In the genomic region with DNA sequence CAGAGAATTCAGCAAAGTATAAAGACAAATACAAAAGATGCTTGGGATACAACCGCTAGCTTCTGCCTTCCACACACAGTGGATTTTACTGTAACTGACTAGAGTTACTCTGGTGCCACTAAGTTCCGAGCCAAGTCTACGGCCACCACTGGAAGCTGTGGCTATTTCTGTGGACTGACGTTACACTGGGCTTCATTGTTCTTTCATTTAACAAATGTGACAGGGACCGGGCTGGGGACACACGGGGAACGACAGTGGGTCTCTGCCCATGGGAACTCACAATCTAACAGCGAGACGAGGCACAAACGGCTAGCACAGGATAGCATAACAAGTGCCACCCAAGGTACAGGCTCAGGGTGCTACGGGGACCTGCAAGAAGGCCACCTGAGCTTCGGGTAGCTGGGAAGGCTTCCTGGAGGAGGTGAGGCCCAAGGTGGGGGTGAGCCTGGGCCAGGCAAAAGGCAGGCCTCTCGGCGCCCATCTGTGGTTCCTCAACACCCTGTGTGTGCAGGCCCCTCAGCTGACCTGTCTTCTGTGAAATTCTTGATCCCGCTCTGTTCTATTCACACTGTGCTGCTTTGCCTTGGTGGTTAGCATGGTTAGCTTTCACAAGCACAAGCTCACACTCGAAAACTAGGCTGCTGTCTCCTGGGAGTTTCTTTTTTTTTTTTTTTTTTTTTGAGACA, we compare ENCODE assay signal across 17 cellular contexts. TPM values are rescaled to one million over a fixed set of nuclear protein-coding genes. Genes with fewer than 3 reads are reported as not detected.
A peak's percentile ranks its signal among the peaks of the same experiment; 100 is the strongest.
DNase-seq lines count a peak whose midpoint lies in the region; ATAC-seq, FAIRE-seq and TF ChIP-seq lines count a peak whose summit lies in the region.
"Had no signal": no experiment of that assay in that cellular context is flagged by ENCODE, and none has a peak within 500 bp of the region (broad histone marks: within the 10 kb centered on the region; RNA-seq: fewer than 3 reads in every experiment).

No MANE protein-coding gene starts in this region.

- no peak for FAIRE-seq in GM12891 (lab: Jason Lieb, UNC)
- FAIRE-seq: keratinocyte had no signal

- peaks cover 66% of the 10 kb centered on the region for H3K36me3 ChIP-seq in BLaER1
- H3K36me3 ChIP-seq: prostate gland had no signal

- H3K4me2 ChIP-seq in BLaER1: peak overlapping the region; percentile 66

- H3K36me3 Mint-ChIP-seq in activated B cell treated with CpG ODN at 0.5 μM for 24 hours (ENCODE audit: low read depth) (peaks cover 39% of the 10 kb centered on the region), memory B cell (peaks cover 6% of the 10 kb centered on the region)

- peak overlapping the region; percentile 58 for H3K4me3 Mint-ChIP-seq in activated B cell treated with CpG ODN at 0.5 μM for 24 hours
- peak overlapping the region; percentile 37 for H3K4me3 Mint-ChIP-seq in memory B cell

- peaks cover 77% of the 10 kb centered on the region for H4K20me1 ChIP-seq in BLaER1

- CTCF ChIA-PET in activated B cell treated with CpG ODN at 0.5 μM for 24 hours (lab: Charles Lee): interaction anchor here (4.6 kb wide), 1 partner anchor 10 kb away, joined by 16 read pairs; no protein-coding TSS in a partner anchor

- no peak overlapping the region for H3K27ac ChIP-seq in BLaER1
- H3K27ac ChIP-seq: prostate gland had no signal

- TF ChIP-seq POLR2A in GM12891 (IDR thresholded peaks at IDR 0.05; ENCODE audit: low read depth, low read length): no peak

- H3K27me3 Mint-ChIP-seq in activated B cell treated with CpG ODN at 0.5 μM for 24 hours: no peaks in the 10 kb centered on the region
- H3K27me3 Mint-ChIP-seq in memory B cell: no peaks in the 10 kb centered on the region

- H3K9ac ChIP-seq in BLaER1: no peak overlapping the region

- ATAC-seq in GM18873 (IDR thresholded peaks at IDR 0.05; ENCODE audit: low FRiP score, unreplicated experiment) (peak; percentile 28), activated B cell treated with CpG ODN at 0.5 μM for 24 hours (ENCODE audit: low read depth) (peak; percentile 18), memory B cell (ENCODE audit: low read depth) (no peak), HG03025 (IDR thresholded peaks at IDR 0.05; ENCODE audit: low FRiP score, unreplicated experiment) (no peak)

- H3K4me1 ChIP-seq in BLaER1: peaks cover 85% of the 10 kb centered on the region
- H3K4me1 ChIP-seq: BE2C, prostate gland had no signal

- POLR2A ChIA-PET in activated B cell treated with CpG ODN at 0.5 μM for 24 hours (lab: Charles Lee): interaction anchor here (0.6 to 14.0 kb wide), 13 partner anchors 10 to 1281 kb away, joined by 3 to 317 read pairs (median 7); a partner anchor contains a TSS

- no peak for DNase-seq in activated B cell treated with CpG ODN at 0.5 μM for 24 hours
- no peak for DNase-seq in memory B cell (ENCODE audit: low spot score in 2 of 2)
- DNase-seq in NCI-H82 treated with DMSO at 0.1 percent for 48 hours (lab: John Stamatoyannopoulos, UW; ENCODE audit: unreplicated experiment): no peak
- DNase-seq in GM12891 (ENCODE audit: insufficient read length, low spot score): no peak
- DNase-seq in DMS153 treated with DMSO at 0.1 percent for 48 hours (lab: John Stamatoyannopoulos, UW; ENCODE audit: unreplicated experiment): no peak
- DNase-seq: activated CD4-positive, alpha-beta T cell treated with anti-CD3 and anti-CD28 coated beads, Interleukin-2, amount 50 U/mL, for 48 hours; BE2C; DMS79; GOT3; NCI-H1930; NCI-H524 treated with DMSO at 0.1 percent for 48 hours; T-helper 2 cell had no signal

- no peak overlapping the region for H3K4me3 ChIP-seq in BLaER1
- H3K4me3 ChIP-seq: prostate gland had no signal

- no peaks in the 10 kb centered on the region for H3K27me3 ChIP-seq in BLaER1
- H3K27me3 ChIP-seq: BE2C had no signal

- H3K9me3 Mint-ChIP-seq in activated B cell treated with CpG ODN at 0.5 μM for 24 hours: no peaks in the 10 kb centered on the region
- H3K9me3 Mint-ChIP-seq in memory B cell: no peaks in the 10 kb centered on the region

- no peaks in the 10 kb centered on the region for H3K9me3 ChIP-seq in BLaER1
- H3K9me3 ChIP-seq: BE2C, prostate gland had no signal

- H3K27ac Mint-ChIP-seq in activated B cell treated with CpG ODN at 0.5 μM for 24 hours (peak overlapping the region; percentile 65), memory B cell (peak overlapping the region; percentile 70)

- peaks cover 72% of the 10 kb centered on the region for H3K4me1 Mint-ChIP-seq in activated B cell treated with CpG ODN at 0.5 μM for 24 hours
- peaks cover 41% of the 10 kb centered on the region for H3K4me1 Mint-ChIP-seq in memory B cell

- no peak for TF ChIP-seq CTCF in activated B cell treated with CpG ODN at 0.5 μM for 24 hours (IDR thresholded peaks at IDR 0.05)

- intact Hi-C loops in activated B cell treated with CpG ODN at 0.5 μM for 24 hours (cut with micrococcal nuclease): no loop called here

TF ChIP-seq in GM12891, 5 proteins besides CTCF, POLR2A, EP300 and RAD21:
- TF ChIP-seq POLR2AphosphoS5 (IDR thresholded peaks at IDR 0.05; ENCODE audit: low read depth, low read length) (no peak), POU2F2 (IDR thresholded peaks at IDR 0.05; ENCODE audit: low read depth, low read length) (no peak), SPI1 (IDR thresholded peaks at IDR 0.05; ENCODE audit: low read depth, low read length) (no peak), TAF1 (IDR thresholded peaks at IDR 0.05; ENCODE audit: low read depth, low read length) (no peak), PAX5 (IDR thresholded peaks at IDR 0.05; ENCODE audit: insufficient read depth, low read length, severe bottlenecking) (no peak)

RNA-seq across cellular contexts. Expression of a gene that starts 10.3 kb away (rescaled TPM):
- 24.0 and 25.5 TPM in 2 replicates for total RNA-seq in activated B cell treated with CpG ODN at 0.5 μM for 24 hours
- 30.1 TPM for polyA plus RNA-seq in GM12891 (2012; ENCODE audit: low read depth, missing spikeins)

RNA-seq across cellular contexts. Expression of a gene that starts 22.0 kb away (rescaled TPM):
- total RNA-seq in activated B cell treated with CpG ODN at 0.5 μM for 24 hours: 198 and 199 TPM in 2 replicates
- polyA plus RNA-seq in GM12891 (2012; ENCODE audit: low read depth, missing spikeins): 41.3 TPM

RNA-seq across cellular contexts. Expression of a gene that starts 22.3 kb away (rescaled TPM):
- total RNA-seq in activated B cell treated with CpG ODN at 0.5 μM for 24 hours: 96.8 and 114 TPM in 2 replicates
- 57.2 TPM for polyA plus RNA-seq in GM12891 (2012; ENCODE audit: low read depth, missing spikeins)

RNA-seq across cellular contexts. Expression of a gene that starts 29.5 kb away (rescaled TPM):
- total RNA-seq in activated B cell treated with CpG ODN at 0.5 μM for 24 hours: 51.1 and 57.0 TPM in 2 replicates
- 29.6 TPM for polyA plus RNA-seq in GM12891 (2012; ENCODE audit: low read depth, missing spikeins)

RNA-seq across cellular contexts. Expression of a gene that starts 29.9 kb away (rescaled TPM):
- total RNA-seq in activated B cell treated with CpG ODN at 0.5 μM for 24 hours: 21.3 and 28.7 TPM in 2 replicates
- 14.6 TPM for polyA plus RNA-seq in GM12891 (2012; ENCODE audit: low read depth, missing spikeins)

Comparison
In these comparisons a context has a peak if more than half of its experiments do, and no peak if none do; other contexts are left out.
1. ATAC-seq: peak in GM18873 (single experiment) and activated B cell treated with CpG ODN at 0.5 μM for 24 hours (single experiment); none in memory B cell (single experiment) and HG03025 (single experiment).